ENCODE assay signal across 3 cellular contexts in genomic region chr10:34762603-34763299, GRCh38.
A peak's percentile ranks its signal among the peaks of the same experiment; 100 is the strongest.
TF ChIP-seq lines count a peak whose summit lies in the region.

No MANE protein-coding gene starts in this region.

TF ChIP-seq in A549, 52 proteins besides CTCF, POLR2A, EP300 and RAD21:
- TF ChIP-seq MAFK (IDR thresholded peaks at IDR 0.05; ENCODE audit: partially characterized antibody) (peak; percentile 20), HDAC2 (IDR thresholded peaks at IDR 0.05) (no peak)

TF ChIP-seq in GM12878, 131 proteins besides CTCF, POLR2A, EP300 and RAD21 (continues in another document):
- TF ChIP-seq NR2C2 (IDR thresholded peaks at IDR 0.05; ENCODE audit: borderline replicate concordance, control insufficient read depth, insufficient read length, low read depth): no peak
- TF ChIP-seq, protein P1, sequence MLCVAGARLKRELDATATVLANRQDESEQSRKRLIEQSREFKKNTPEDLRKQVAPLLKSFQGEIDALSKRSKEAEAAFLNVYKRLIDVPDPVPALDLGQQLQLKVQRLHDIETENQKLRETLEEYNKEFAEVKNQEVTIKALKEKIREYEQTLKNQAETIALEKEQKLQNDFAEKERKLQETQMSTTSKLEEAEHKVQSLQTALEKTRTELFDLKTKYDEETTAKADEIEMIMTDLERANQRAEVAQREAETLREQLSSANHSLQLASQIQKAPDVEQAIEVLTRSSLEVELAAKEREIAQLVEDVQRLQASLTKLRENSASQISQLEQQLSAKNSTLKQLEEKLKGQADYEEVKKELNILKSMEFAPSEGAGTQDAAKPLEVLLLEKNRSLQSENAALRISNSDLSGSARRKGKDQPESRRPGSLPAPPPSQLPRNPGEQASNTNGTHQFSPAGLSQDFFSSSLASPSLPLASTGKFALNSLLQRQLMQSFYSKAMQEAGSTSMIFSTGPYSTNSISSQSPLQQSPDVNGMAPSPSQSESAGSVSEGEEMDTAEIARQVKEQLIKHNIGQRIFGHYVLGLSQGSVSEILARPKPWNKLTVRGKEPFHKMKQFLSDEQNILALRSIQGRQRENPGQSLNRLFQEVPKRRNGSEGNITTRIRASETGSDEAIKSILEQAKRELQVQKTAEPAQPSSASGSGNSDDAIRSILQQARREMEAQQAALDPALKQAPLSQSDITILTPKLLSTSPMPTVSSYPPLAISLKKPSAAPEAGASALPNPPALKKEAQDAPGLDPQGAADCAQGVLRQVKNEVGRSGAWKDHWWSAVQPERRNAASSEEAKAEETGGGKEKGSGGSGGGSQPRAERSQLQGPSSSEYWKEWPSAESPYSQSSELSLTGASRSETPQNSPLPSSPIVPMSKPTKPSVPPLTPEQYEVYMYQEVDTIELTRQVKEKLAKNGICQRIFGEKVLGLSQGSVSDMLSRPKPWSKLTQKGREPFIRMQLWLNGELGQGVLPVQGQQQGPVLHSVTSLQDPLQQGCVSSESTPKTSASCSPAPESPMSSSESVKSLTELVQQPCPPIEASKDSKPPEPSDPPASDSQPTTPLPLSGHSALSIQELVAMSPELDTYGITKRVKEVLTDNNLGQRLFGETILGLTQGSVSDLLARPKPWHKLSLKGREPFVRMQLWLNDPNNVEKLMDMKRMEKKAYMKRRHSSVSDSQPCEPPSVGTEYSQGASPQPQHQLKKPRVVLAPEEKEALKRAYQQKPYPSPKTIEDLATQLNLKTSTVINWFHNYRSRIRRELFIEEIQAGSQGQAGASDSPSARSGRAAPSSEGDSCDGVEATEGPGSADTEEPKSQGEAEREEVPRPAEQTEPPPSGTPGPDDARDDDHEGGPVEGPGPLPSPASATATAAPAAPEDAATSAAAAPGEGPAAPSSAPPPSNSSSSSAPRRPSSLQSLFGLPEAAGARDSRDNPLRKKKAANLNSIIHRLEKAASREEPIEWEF (IDR thresholded peaks at IDR 0.05; ENCODE audit: insufficient replicate concordance, low read depth, low read length): no peak
- TF ChIP-seq, protein P2, sequence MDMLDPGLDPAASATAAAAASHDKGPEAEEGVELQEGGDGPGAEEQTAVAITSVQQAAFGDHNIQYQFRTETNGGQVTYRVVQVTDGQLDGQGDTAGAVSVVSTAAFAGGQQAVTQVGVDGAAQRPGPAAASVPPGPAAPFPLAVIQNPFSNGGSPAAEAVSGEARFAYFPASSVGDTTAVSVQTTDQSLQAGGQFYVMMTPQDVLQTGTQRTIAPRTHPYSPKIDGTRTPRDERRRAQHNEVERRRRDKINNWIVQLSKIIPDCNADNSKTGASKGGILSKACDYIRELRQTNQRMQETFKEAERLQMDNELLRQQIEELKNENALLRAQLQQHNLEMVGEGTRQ (IDR thresholded peaks at IDR 0.05; ENCODE audit: borderline replicate concordance, low read depth, low read length): no peak
- no peak for TF ChIP-seq E4F1 (IDR thresholded peaks at IDR 0.05; ENCODE audit: borderline replicate concordance, partially characterized antibody)
- no peak for TF ChIP-seq SIX5 (IDR thresholded peaks at IDR 0.05; ENCODE audit: low read depth, low read length, severe bottlenecking)
- no peak for TF ChIP-seq SUZ12 (IDR thresholded peaks at IDR 0.05; ENCODE audit: unreplicated experiment)
- TF ChIP-seq E2F8 (IDR thresholded peaks at IDR 0.05; ENCODE audit: low read depth, partially characterized antibody): no peak
- TF ChIP-seq SMARCA5 (IDR thresholded peaks at IDR 0.05): no peak
- no peak for TF ChIP-seq BHLHE40 (IDR thresholded peaks at IDR 0.05; ENCODE audit: borderline replicate concordance in 1 of 2, low read depth in 2 of 2, low read length in 1 of 2)
- no peak for TF ChIP-seq CHD2 (IDR thresholded peaks at IDR 0.05; ENCODE audit: borderline replicate concordance, low read depth, low read length)
- TF ChIP-seq CREB1 (IDR thresholded peaks at IDR 0.05; ENCODE audit: low read depth): no peak

TF ChIP-seq in liver, 16 proteins besides CTCF, POLR2A, EP300 and RAD21:
- TF ChIP-seq RXRA (IDR thresholded peaks at IDR 0.05) (peak; percentile 40 to 46), YY1 (IDR thresholded peaks at IDR 0.05) (peak; percentile 32)
- TF ChIP-seq, protein P3, sequence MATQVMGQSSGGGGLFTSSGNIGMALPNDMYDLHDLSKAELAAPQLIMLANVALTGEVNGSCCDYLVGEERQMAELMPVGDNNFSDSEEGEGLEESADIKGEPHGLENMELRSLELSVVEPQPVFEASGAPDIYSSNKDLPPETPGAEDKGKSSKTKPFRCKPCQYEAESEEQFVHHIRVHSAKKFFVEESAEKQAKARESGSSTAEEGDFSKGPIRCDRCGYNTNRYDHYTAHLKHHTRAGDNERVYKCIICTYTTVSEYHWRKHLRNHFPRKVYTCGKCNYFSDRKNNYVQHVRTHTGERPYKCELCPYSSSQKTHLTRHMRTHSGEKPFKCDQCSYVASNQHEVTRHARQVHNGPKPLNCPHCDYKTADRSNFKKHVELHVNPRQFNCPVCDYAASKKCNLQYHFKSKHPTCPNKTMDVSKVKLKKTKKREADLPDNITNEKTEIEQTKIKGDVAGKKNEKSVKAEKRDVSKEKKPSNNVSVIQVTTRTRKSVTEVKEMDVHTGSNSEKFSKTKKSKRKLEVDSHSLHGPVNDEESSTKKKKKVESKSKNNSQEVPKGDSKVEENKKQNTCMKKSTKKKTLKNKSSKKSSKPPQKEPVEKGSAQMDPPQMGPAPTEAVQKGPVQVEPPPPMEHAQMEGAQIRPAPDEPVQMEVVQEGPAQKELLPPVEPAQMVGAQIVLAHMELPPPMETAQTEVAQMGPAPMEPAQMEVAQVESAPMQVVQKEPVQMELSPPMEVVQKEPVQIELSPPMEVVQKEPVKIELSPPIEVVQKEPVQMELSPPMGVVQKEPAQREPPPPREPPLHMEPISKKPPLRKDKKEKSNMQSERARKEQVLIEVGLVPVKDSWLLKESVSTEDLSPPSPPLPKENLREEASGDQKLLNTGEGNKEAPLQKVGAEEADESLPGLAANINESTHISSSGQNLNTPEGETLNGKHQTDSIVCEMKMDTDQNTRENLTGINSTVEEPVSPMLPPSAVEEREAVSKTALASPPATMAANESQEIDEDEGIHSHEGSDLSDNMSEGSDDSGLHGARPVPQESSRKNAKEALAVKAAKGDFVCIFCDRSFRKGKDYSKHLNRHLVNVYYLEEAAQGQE (IDR thresholded peaks at IDR 0.05): no peak
TF ChIP-seq in liver: peak in this region for 2.
